8 cellular contexts compared by ENCODE assay signal in the genomic region with DNA sequence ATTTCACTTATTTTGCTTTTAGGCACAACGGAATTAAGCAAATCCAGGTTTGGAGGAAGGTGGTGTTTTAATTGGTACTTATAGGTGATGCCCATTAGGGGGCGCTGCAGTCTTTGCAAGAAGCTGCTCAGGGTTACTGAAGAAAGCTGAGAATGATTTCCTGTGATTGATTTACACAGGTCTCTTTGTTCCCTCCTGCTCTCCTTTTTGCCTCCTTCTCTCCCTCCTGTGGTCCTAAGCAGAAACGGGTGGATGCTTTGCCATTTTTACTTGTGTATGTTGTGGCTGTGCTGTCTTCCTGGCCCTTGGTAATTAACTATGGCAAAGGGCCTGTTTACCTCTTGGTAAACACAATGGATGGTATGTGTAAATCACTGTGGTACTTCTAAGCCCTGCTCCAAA.
DNase-seq lines count a peak whose midpoint lies in the region; ATAC-seq and TF ChIP-seq lines count a peak whose summit lies in the region.

No MANE protein-coding gene starts in this region.

- no peak overlapping the region for H3K27ac Mint-ChIP-seq in activated naive CD8-positive, alpha-beta T cell treated with anti-CD3 and anti-CD28 coated beads, Interleukin-2, amount 50 U/mL, for 24 hours
- no peak overlapping the region for H3K27ac Mint-ChIP-seq in progenitor cell of endocrine pancreas

- intact Hi-C loops in heart right ventricle (cut with DNase I) (loop anchor here in 9 of 10 donors (1.0 to 10.0 kb wide), 11 partner anchors 29 to 258 kb away; a partner anchor contains a TSS), aorta (cut with DNase I) (loop anchor here (1.0 to 10.0 kb wide), 5 partner anchors 28 to 255 kb away; a partner anchor contains a TSS)

- H3K27me3 Mint-ChIP-seq in activated naive CD8-positive, alpha-beta T cell treated with anti-CD3 and anti-CD28 coated beads, Interleukin-2, amount 50 U/mL, for 24 hours = no peaks in the 10 kb centered on the region
- no peaks in the 10 kb centered on the region for H3K27me3 Mint-ChIP-seq in progenitor cell of endocrine pancreas

- WGBS in heart right ventricle, 2 donors = 7 to 17% methylated on average over 3 of the region's 3 CpGs
- WGBS in aorta, 2 donors = 0 to 2% methylated on average over 3 of the region's 3 CpGs

- no peak for ATAC-seq in activated naive CD8-positive, alpha-beta T cell treated with anti-CD3 and anti-CD28 coated beads, Interleukin-2, amount 50 U/mL, for 24 hours
- ATAC-seq in heart right ventricle (peak; percentile 61 to 91 (median 82)), aorta (ENCODE audit: low FRiP score) (peak; percentile 89), HG02973 (IDR thresholded peaks at IDR 0.05; ENCODE audit: unreplicated experiment) (no peak)

- H3K27me3 ChIP-seq in heart right ventricle (no peaks in the 10 kb centered on the region), aorta (ENCODE audit: control insufficient read depth in 1 of 2, insufficient read depth in 2 of 2, low read length in 1 of 2) (no peaks in the 10 kb centered on the region)

- H3K4me3 Mint-ChIP-seq in activated naive CD8-positive, alpha-beta T cell treated with anti-CD3 and anti-CD28 coated beads, Interleukin-2, amount 50 U/mL, for 24 hours = no peak overlapping the region
- no peak overlapping the region for H3K4me3 Mint-ChIP-seq in progenitor cell of endocrine pancreas (ENCODE audit: low read depth)

- TF ChIP-seq CTCF in heart right ventricle (IDR thresholded peaks at IDR 0.05) (peak; percentile 78 to 95 (median 86)), progenitor cell of endocrine pancreas (IDR thresholded peaks at IDR 0.05; ENCODE audit: unreplicated experiment) (peak; percentile 96)

- H3K36me3 ChIP-seq in heart right ventricle (peaks cover 0 to 93% (median 32%) of the 10 kb centered on the region in 9 donors), aorta (ENCODE audit: control insufficient read depth in 1 of 2, insufficient read depth in 2 of 2, low read length in 1 of 2) (peaks cover 4 to 9% of the 10 kb centered on the region in 2 donors)

- no peaks in the 10 kb centered on the region for H3K9me3 ChIP-seq in heart right ventricle
- no peaks in the 10 kb centered on the region for H3K9me3 ChIP-seq in aorta (ENCODE audit: control insufficient read depth, low read length)

- peak overlapping the region in 3 of 10 donors; percentile 11 to 60 (median 18) for H3K27ac ChIP-seq in heart right ventricle
- peak overlapping the region in 1 of 2 donors; percentile 38 for H3K27ac ChIP-seq in aorta (ENCODE audit: low read depth in 1 of 2, low read length in 2 of 2)

- H3K4me1 Mint-ChIP-seq in activated naive CD8-positive, alpha-beta T cell treated with anti-CD3 and anti-CD28 coated beads, Interleukin-2, amount 50 U/mL, for 24 hours = no peaks in the 10 kb centered on the region
- peaks cover 3% of the 10 kb centered on the region for H3K4me1 Mint-ChIP-seq in progenitor cell of endocrine pancreas (ENCODE audit: low read depth)

- H3K36me3 Mint-ChIP-seq in activated naive CD8-positive, alpha-beta T cell treated with anti-CD3 and anti-CD28 coated beads, Interleukin-2, amount 50 U/mL, for 24 hours (ENCODE audit: low read depth) = peaks cover 5% of the 10 kb centered on the region
- peaks cover 17% of the 10 kb centered on the region for H3K36me3 Mint-ChIP-seq in progenitor cell of endocrine pancreas (ENCODE audit: insufficient read depth)

- H3K4me1 ChIP-seq in heart right ventricle (peaks cover 0 to 21% (median 8%) of the 10 kb centered on the region in 9 donors), aorta (ENCODE audit: control insufficient read depth in 1 of 2, insufficient read depth in 2 of 2, low read length in 2 of 2) (no peaks in the 10 kb centered on the region)

- DNase-seq in ELR (ENCODE audit: low read depth) (peak; percentile 85), NCI-H1105 (lab: John Stamatoyannopoulos, UW) (peak; percentile 73), SKM-1 treated with dmso at 0.1 percent for 144 hours (lab: John Stamatoyannopoulos, UW; ENCODE audit: unreplicated experiment) (peak; percentile 28), heart right ventricle (peak; percentile 43 to 76), progenitor cell of endocrine pancreas (ENCODE audit: low spot score, unreplicated experiment) (peak; percentile 58), aorta (peak; percentile 64 to 85)
- peak; percentile 60 for DNase-seq in activated naive CD8-positive, alpha-beta T cell treated with anti-CD3 and anti-CD28 coated beads, Interleukin-2, amount 50 U/mL, for 24 hours

- no peaks in the 10 kb centered on the region for H3K9me3 Mint-ChIP-seq in activated naive CD8-positive, alpha-beta T cell treated with anti-CD3 and anti-CD28 coated beads, Interleukin-2, amount 50 U/mL, for 24 hours
- H3K9me3 Mint-ChIP-seq in progenitor cell of endocrine pancreas (ENCODE audit: low read depth) = no peaks in the 10 kb centered on the region

- H3K4me3 ChIP-seq in heart right ventricle = no peak overlapping the region
- H3K4me3 ChIP-seq in aorta (ENCODE audit: low read length in 2 of 2) = no peak overlapping the region

Comparison
In these comparisons a context has a peak if more than half of its experiments do, and no peak if none do; other contexts are left out.
1. DNase-seq: peak in every context shown above with its lines; median percentile 85 in ELR; 74 in aorta; 73 in NCI-H1105; 60 in activated naive CD8-positive, alpha-beta T cell treated with anti-CD3 and anti-CD28 coated beads, Interleukin-2, amount 50 U/mL, for 24 hours; 60 in heart right ventricle; 58 in progenitor cell of endocrine pancreas; 28 in SKM-1 treated with dmso at 0.1 percent for 144 hours.
2. ATAC-seq: peak in heart right ventricle (8 of 8) and aorta (single experiment); none in activated naive CD8-positive, alpha-beta T cell treated with anti-CD3 and anti-CD28 coated beads, Interleukin-2, amount 50 U/mL, for 24 hours (single experiment) and HG02973 (single experiment).